In genomic region chr17:511001-511690, GRCh38 we compare ENCODE assay signal across 17 cellular contexts.
A peak's percentile ranks its signal among the peaks of the same experiment; 100 is the strongest.
DNase-seq lines count a peak whose midpoint lies in the region; ATAC-seq and TF ChIP-seq lines count a peak whose summit lies in the region.
"Had no signal": no experiment of that assay in that cellular context is flagged by ENCODE, and none has a peak within 500 bp of the region (broad histone marks: within the 10 kb centered on the region; RNA-seq: fewer than 3 reads in every experiment).

No MANE protein-coding gene starts in this region.

- peaks cover 0 to 25% of the 10 kb centered on the region in 2 donors for H3K4me1 ChIP-seq in right atrium auricular region
- H3K4me1 ChIP-seq in adrenal gland (replicated peaks in 1 of 2) = peaks cover 0 to 13% of the 10 kb centered on the region in 2 donors
- no peaks in the 10 kb centered on the region for H3K4me1 ChIP-seq in Caco-2

- no peak for TF ChIP-seq POLR2A in adrenal gland (IDR thresholded peaks at IDR 0.05)

- DNase-seq in Right ventricle myocardium inferior (ENCODE audit: missing footprints) (no peak), right atrium auricular region (ENCODE audit: low spot score) (no peak), epithelial cell of prostate (ENCODE audit: low read depth, low spot score) (no peak), NOMO-1 treated with DMSO at 0.1 percent for 48 hours (lab: John Stamatoyannopoulos, UW; ENCODE audit: unreplicated experiment) (no peak), adrenal gland (no peak), Caco-2 (no peak)
- DNase-seq: 8988T; activated CD8-positive, alpha-beta memory T cell treated with anti-CD3 and anti-CD28 coated beads, Interleukin-2, amount 50 U/mL, for 4 hours; DMS53; foreskin melanocyte; KBM-7; left colon; nucleus accumbens; stimulated activated CD4-positive, alpha-beta T cell treated with anti-CD3 and anti-CD28 coated beads, Interleukin-4, amount 100 ng/mL, for 24 hours had no signal

- H3K27ac ChIP-seq in right atrium auricular region (no peak overlapping the region), epithelial cell of prostate (peak overlapping the region; percentile 30), adrenal gland (no peak overlapping the region)

- no peaks in the 10 kb centered on the region for H3K9me3 ChIP-seq in right atrium auricular region
- H3K9me3 ChIP-seq in adrenal gland (replicated peaks in 1 of 3) = no peaks in the 10 kb centered on the region
- H3K9me3 ChIP-seq in Caco-2 = no peaks in the 10 kb centered on the region

- WGBS in adrenal gland, 4 donors = 43 to 48% (median 45%) methylated on average over 5 of the region's 5 CpGs

- H3K4me1 Mint-ChIP-seq in nephron (peaks cover 33% of the 10 kb centered on the region), Caco-2 (ENCODE audit: low read depth, unreplicated experiment) (no peaks in the 10 kb centered on the region)

- TF ChIP-seq CTCF in right atrium auricular region (IDR thresholded peaks at IDR 0.05) (no peak), nephron (IDR thresholded peaks at IDR 0.05; ENCODE audit: unreplicated experiment in 3 of 3) (no peak), adrenal gland (IDR thresholded peaks at IDR 0.05) (no peak), Caco-2 (IDR thresholded peaks at IDR 0.05; ENCODE audit: insufficient read depth in 1 of 2, low read depth in 1 of 2, low read length in 1 of 2, severe bottlenecking in 1 of 2, unreplicated experiment in 1 of 2) (no peak)

- no peaks in the 10 kb centered on the region for H3K27me3 ChIP-seq in right atrium auricular region
- no peaks in the 10 kb centered on the region for H3K27me3 ChIP-seq in adrenal gland
- H3K27me3 ChIP-seq in Caco-2 (replicated peaks; ENCODE audit: control insufficient read depth, insufficient read depth, low read length) = no peaks in the 10 kb centered on the region

- ATAC-seq in Right ventricle myocardium inferior (peak; percentile 67), HG02759 (IDR thresholded peaks at IDR 0.05; ENCODE audit: unreplicated experiment) (no peak)

- H3K4me3 ChIP-seq in right atrium auricular region (no peak overlapping the region), adrenal gland (no peak overlapping the region), Caco-2 (ENCODE audit: low read depth, low read length) (no peak overlapping the region)

- CTCF ChIA-PET in Caco-2 (lab: Charles Lee) = interaction anchor here (1.0 kb wide), 1 partner anchor 99 kb away, joined by 4 read pairs; no protein-coding TSS in a partner anchor

- H3K36me3 Mint-ChIP-seq in nephron (ENCODE audit: low read depth) (peaks cover 12% of the 10 kb centered on the region), Caco-2 (ENCODE audit: insufficient read depth, unreplicated experiment) (no peaks in the 10 kb centered on the region)

- H3K9me3 Mint-ChIP-seq in nephron (peaks cover 23% of the 10 kb centered on the region), Caco-2 (ENCODE audit: unreplicated experiment) (peaks cover 8% of the 10 kb centered on the region)
- H3K9me3 Mint-ChIP-seq: stimulated activated naive CD8-positive, alpha-beta T cell treated with anti-CD3 and anti-CD28 coated beads, Interleukin-15, Interleukin-2, amounts not matched to agents 100 ng/mL and 50 ng/mL, for 24 hours had no signal

- no TSS peak for BruUV-seq in Caco-2 (replicated peaks; lab: Mats Ljungman, UMichigan)

- intact Hi-C loops in Right ventricle myocardium inferior (cut with DNase I) = no loop called here
- intact Hi-C loops in adrenal gland (cut with DNase I) = no loop called here
- intact Hi-C loops in Caco-2 (cut with micrococcal nuclease; ENCODE audit: unreplicated experiment) = no loop called here

- H3K36me3 ChIP-seq in right atrium auricular region (no peaks in the 10 kb centered on the region), adrenal gland (replicated peaks in 1 of 2) (no peaks in the 10 kb centered on the region), Caco-2 (ENCODE audit: control insufficient read depth, insufficient read depth, low read length) (no peaks in the 10 kb centered on the region)

- peak overlapping the region in 2 of 3 experiments; percentile 12 to 36 for H3K4me3 Mint-ChIP-seq in nephron
- H3K4me3 Mint-ChIP-seq in Caco-2 (ENCODE audit: unreplicated experiment) = no peak overlapping the region
- H3K4me3 Mint-ChIP-seq: stimulated activated naive CD8-positive, alpha-beta T cell treated with anti-CD3 and anti-CD28 coated beads, Interleukin-15, Interleukin-2, amounts not matched to agents 100 ng/mL and 50 ng/mL, for 24 hours had no signal

- POLR2A ChIA-PET in Caco-2 (lab: Charles Lee) = no interaction called here

- H3K27ac Mint-ChIP-seq in nephron = peak overlapping the region; percentile 30 to 85 (median 43)
- H3K27ac Mint-ChIP-seq in Caco-2 (ENCODE audit: unreplicated experiment) = no peak overlapping the region
- H3K27ac Mint-ChIP-seq: stimulated activated naive CD8-positive, alpha-beta T cell treated with anti-CD3 and anti-CD28 coated beads, Interleukin-15, Interleukin-2, amounts not matched to agents 100 ng/mL and 50 ng/mL, for 24 hours had no signal

- H3K27me3 Mint-ChIP-seq in nephron (ENCODE audit: low read depth) (peaks cover 20% of the 10 kb centered on the region), Caco-2 (ENCODE audit: insufficient read depth, unreplicated experiment) (peaks cover 8% of the 10 kb centered on the region)
- H3K27me3 Mint-ChIP-seq: stimulated activated naive CD8-positive, alpha-beta T cell treated with anti-CD3 and anti-CD28 coated beads, Interleukin-15, Interleukin-2, amounts not matched to agents 100 ng/mL and 50 ng/mL, for 24 hours had no signal
